ENCODE assay signal across 21 cellular contexts in the genomic region with DNA sequence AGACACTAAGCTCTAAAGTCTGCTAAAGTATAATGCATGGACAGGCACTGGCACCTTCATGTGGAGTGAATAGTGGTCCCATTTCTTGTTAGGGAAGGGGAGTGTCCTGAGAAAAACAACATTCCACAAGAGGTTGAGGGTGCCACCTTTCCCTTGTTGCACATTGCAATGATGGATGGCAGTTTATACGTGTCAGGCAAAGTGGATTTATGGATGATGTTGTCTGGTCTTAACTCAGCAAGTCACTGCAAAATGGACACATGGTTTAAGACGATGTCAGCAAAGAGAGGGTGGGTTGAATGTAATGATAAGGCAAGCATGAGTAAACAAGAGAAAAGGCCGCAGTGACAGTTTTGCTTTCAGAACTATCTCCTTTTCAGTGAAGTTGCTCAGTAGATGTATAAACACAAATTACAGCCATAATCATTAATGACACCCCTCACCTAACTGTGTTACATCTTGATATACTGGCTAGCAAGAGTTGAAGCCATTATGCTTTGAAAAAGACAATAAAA. TPM values are rescaled to one million over a fixed set of nuclear protein-coding genes. Genes with fewer than 3 reads are reported as not detected.
"Had no signal": no experiment of that assay in that cellular context is flagged by ENCODE, and none has a peak within 500 bp of the region (broad histone marks: within the 10 kb centered on the region; RNA-seq: fewer than 3 reads in every experiment).

No MANE protein-coding gene starts in this region.

- H3K27me3 ChIP-seq: hepatocyte, right lobe of liver, tibial nerve had no signal

- FAIRE-seq: colon, kidney had no signal

- H3K4me3 ChIP-seq: hepatocyte, lung, prostate gland, right lobe of liver, tibial nerve had no signal

- DNase-seq: foreskin melanocyte; head of caudate nucleus; kidney; left cardiac atrium; left ventricle myocardium superior; mesenchymal stem cell; midbrain; right lobe of liver; stimulated activated CD4-positive, alpha-beta T cell treated with anti-CD3 and anti-CD28 coated beads, Interleukin-4, amount 100 ng/mL, for 1 hour; stimulated activated CD8-positive, alpha-beta memory T cell treated with anti-CD3 and anti-CD28 coated beads, Interleukin-4, amount 100 ng/mL, for 48 hours had no signal

- H3K4me1 ChIP-seq: parathyroid adenoma, prostate gland, right lobe of liver, tibial nerve had no signal

- H3K27ac ChIP-seq: hepatocyte, parathyroid adenoma, prostate gland, right lobe of liver, tibial nerve had no signal

- H3K4me2 ChIP-seq: hepatocyte had no signal

- H3K36me3 ChIP-seq: prostate gland, right lobe of liver, tibial nerve had no signal

- H3K79me2 ChIP-seq: hepatocyte, parathyroid adenoma had no signal

- H2AFZ ChIP-seq: hepatocyte, parathyroid adenoma had no signal

- H3K9ac ChIP-seq: parathyroid adenoma had no signal

- H3K9me3 ChIP-seq: prostate gland, right lobe of liver, tibial nerve had no signal

RNA-seq across cellular contexts. Expression of a gene that starts 19.6 kb away (rescaled TPM):
- total RNA-seq: epithelial cell of proximal tubule; hepatocyte; left cardiac atrium; left ventricle myocardium superior; lung; natural killer cell treated with Interleukin-12 subunit alpha and Interleukin-12 subunit beta and Interleukin-15 and Interleukin-18, amount 100 ng/mL, for 72 hours; omental fat pad; right lobe of liver; temporal lobe; tibial nerve; ureter had no signal
- polyA plus RNA-seq: hepatocyte, lung had no signal
